ENCODE assay signal across 8 cellular contexts in genomic region chr2:226478121-226478809, GRCh38.
DNase-seq lines count a peak whose midpoint lies in the region; ATAC-seq and TF ChIP-seq lines count a peak whose summit lies in the region.

No MANE protein-coding gene starts in this region.

- H3K4me1 ChIP-seq in SJSA1 (replicated peaks) (peaks cover 77% of the 10 kb centered on the region), trophoblast cell (ENCODE audit: control insufficient read depth in 1 of 2, insufficient read depth in 2 of 2, low read length in 2 of 2) (peaks cover 15 to 16% of the 10 kb centered on the region in 2 experiments)

- no peaks in the 10 kb centered on the region for H3K27me3 Mint-ChIP-seq in natural killer cell (ENCODE audit: low read depth in 2 of 2)
- no peaks in the 10 kb centered on the region for H3K27me3 Mint-ChIP-seq in activated CD4-positive, alpha-beta memory T cell treated with anti-CD3 and anti-CD28 coated beads for 36 hours

- no peak overlapping the region for H2AK5ac ChIP-seq in trophoblast cell (ENCODE audit: low read length)

- intact Hi-C loops in Right ventricle myocardium superior (cut with DNase I), result no loop called here
- intact Hi-C loops in natural killer cell (cut with micrococcal nuclease), result no loop called here
- intact Hi-C loops in activated CD4-positive, alpha-beta memory T cell treated with anti-CD3 and anti-CD28 coated beads for 36 hours (cut with micrococcal nuclease), result no loop called here

- peak overlapping the region; percentile 31 for H4K8ac ChIP-seq in trophoblast cell (ENCODE audit: low read depth, low read length)

- H3K79me1 ChIP-seq in trophoblast cell (ENCODE audit: low read length), result peaks cover 24% of the 10 kb centered on the region

- H3K4ac ChIP-seq in trophoblast cell (ENCODE audit: low read depth, low read length), result no peak overlapping the region

- H4K91ac ChIP-seq in trophoblast cell (ENCODE audit: low read depth, low read length), result peak overlapping the region; percentile 40

- H3K4me3 Mint-ChIP-seq in natural killer cell, result no peak overlapping the region
- H3K4me3 Mint-ChIP-seq in activated CD4-positive, alpha-beta memory T cell treated with anti-CD3 and anti-CD28 coated beads for 36 hours, result no peak overlapping the region

- peak; percentile 92 for DNase-seq in Caki2 (ENCODE audit: low read depth)
- peak; percentile 93 to 98 for DNase-seq in SJSA1 (ENCODE audit: low read depth in 1 of 2, low spot score in 2 of 2)
- peak; percentile 42 for DNase-seq in Right ventricle myocardium superior
- DNase-seq in trophoblast cell, result peak; percentile 58 to 76
- DNase-seq in natural killer cell, result no peak
- DNase-seq in activated CD4-positive, alpha-beta memory T cell treated with anti-CD3 and anti-CD28 coated beads for 36 hours, result no peak
- no peak for DNase-seq in NCI-H510A (lab: John Stamatoyannopoulos, UW)

- H3K18ac ChIP-seq in trophoblast cell (ENCODE audit: low read length), result no peak overlapping the region

- no peak overlapping the region for H3K27ac Mint-ChIP-seq in natural killer cell
- H3K27ac Mint-ChIP-seq in activated CD4-positive, alpha-beta memory T cell treated with anti-CD3 and anti-CD28 coated beads for 36 hours, result no peak overlapping the region

- in situ Hi-C loops in Caki2 (cut with HindIII; ENCODE audit: low pct_unique_long_range_greater_than_20kb, low sequenced_read_pairs), result no loop called here

- H2BK120ac ChIP-seq in trophoblast cell (ENCODE audit: insufficient read depth, low read length, poor library complexity), result peak overlapping the region; percentile 43

- H3K36me3 Mint-ChIP-seq in natural killer cell, result no peaks in the 10 kb centered on the region
- no peaks in the 10 kb centered on the region for H3K36me3 Mint-ChIP-seq in activated CD4-positive, alpha-beta memory T cell treated with anti-CD3 and anti-CD28 coated beads for 36 hours

- peak overlapping the region; percentile 99 for H3K27ac ChIP-seq in SJSA1
- peak overlapping the region; percentile 90 for H3K27ac ChIP-seq in trophoblast cell (ENCODE audit: low read depth, low read length)

- H3K9me3 Mint-ChIP-seq in natural killer cell, result peaks cover 5 to 10% of the 10 kb centered on the region in 2 donors
- H3K9me3 Mint-ChIP-seq in activated CD4-positive, alpha-beta memory T cell treated with anti-CD3 and anti-CD28 coated beads for 36 hours, result no peaks in the 10 kb centered on the region

- H2AFZ ChIP-seq in trophoblast cell (ENCODE audit: insufficient read depth, low read length, poor library complexity), result no peak overlapping the region

- H3K9me3 ChIP-seq in SJSA1 (replicated peaks) (no peaks in the 10 kb centered on the region), trophoblast cell (ENCODE audit: insufficient read depth, low read depth, low read length) (no peaks in the 10 kb centered on the region)

- H3K27me3 ChIP-seq in SJSA1 (replicated peaks) (no peaks in the 10 kb centered on the region), trophoblast cell (ENCODE audit: insufficient read depth, low read length) (no peaks in the 10 kb centered on the region)

- no peak overlapping the region for H4K12ac ChIP-seq in trophoblast cell (ENCODE audit: low read depth, low read length)

- peak overlapping the region; percentile 30 for H3K4me2 ChIP-seq in trophoblast cell (ENCODE audit: low read length)

- H3K4me3 ChIP-seq in SJSA1 (no peak overlapping the region), trophoblast cell (ENCODE audit: low read depth, low read length) (no peak overlapping the region)

- CTCF ChIA-PET in activated CD4-positive, alpha-beta memory T cell treated with anti-CD3 and anti-CD28 coated beads for 36 hours (lab: Charles Lee), result no interaction called here

- peak; percentile 83 for ATAC-seq in Right ventricle myocardium superior (ENCODE audit: poor library complexity)
- no peak for ATAC-seq in natural killer cell
- ATAC-seq in HG03025 (IDR thresholded peaks at IDR 0.05; ENCODE audit: low FRiP score, unreplicated experiment), result no peak

- H3K9ac ChIP-seq in trophoblast cell (ENCODE audit: low read length), result no peak overlapping the region

- H3K23ac ChIP-seq in trophoblast cell (ENCODE audit: low read length), result no peak overlapping the region

- H3K79me2 ChIP-seq in trophoblast cell (ENCODE audit: control insufficient read depth, insufficient read depth, low read length, poor library complexity), result peaks cover 5% of the 10 kb centered on the region

- H2BK12ac ChIP-seq in trophoblast cell (ENCODE audit: low read length), result no peak overlapping the region

- no peak for TF ChIP-seq CTCF in natural killer cell (IDR thresholded peaks at IDR 0.05)

- H3K4me1 Mint-ChIP-seq in natural killer cell, result no peaks in the 10 kb centered on the region
- no peaks in the 10 kb centered on the region for H3K4me1 Mint-ChIP-seq in activated CD4-positive, alpha-beta memory T cell treated with anti-CD3 and anti-CD28 coated beads for 36 hours (ENCODE audit: low read depth)

- H3K36me3 ChIP-seq in SJSA1, result no peaks in the 10 kb centered on the region
- no peaks in the 10 kb centered on the region for H3K36me3 ChIP-seq in trophoblast cell (ENCODE audit: control insufficient read depth in 1 of 2, insufficient read depth in 2 of 2, low read length in 2 of 2)

- H2BK5ac ChIP-seq in trophoblast cell (ENCODE audit: low read depth, low read length, poor library complexity), result peak overlapping the region; percentile 34

- WGBS in trophoblast cell (ENCODE audit: extremely low coverage, insufficient coverage, insufficient read length), result no CpG with 5 or more reads among the region's 8 CpGs

- POLR2A ChIA-PET in activated CD4-positive, alpha-beta memory T cell treated with anti-CD3 and anti-CD28 coated beads for 36 hours (lab: Charles Lee), result no interaction called here

- H3K14ac ChIP-seq in trophoblast cell (ENCODE audit: low read length), result peak overlapping the region; percentile 10

Comparison
In these comparisons a context has a peak if more than half of its experiments do, and no peak if none do; other contexts are left out.
1. DNase-seq: peak in Caki2 (single experiment), SJSA1 (2 of 2), Right ventricle myocardium superior (single experiment) and trophoblast cell (2 of 2); none in natural killer cell (single experiment), activated CD4-positive, alpha-beta memory T cell treated with anti-CD3 and anti-CD28 coated beads for 36 hours (single experiment) and NCI-H510A (single experiment).